ENCODE assay signal across 1 cellular context in the genomic region with DNA sequence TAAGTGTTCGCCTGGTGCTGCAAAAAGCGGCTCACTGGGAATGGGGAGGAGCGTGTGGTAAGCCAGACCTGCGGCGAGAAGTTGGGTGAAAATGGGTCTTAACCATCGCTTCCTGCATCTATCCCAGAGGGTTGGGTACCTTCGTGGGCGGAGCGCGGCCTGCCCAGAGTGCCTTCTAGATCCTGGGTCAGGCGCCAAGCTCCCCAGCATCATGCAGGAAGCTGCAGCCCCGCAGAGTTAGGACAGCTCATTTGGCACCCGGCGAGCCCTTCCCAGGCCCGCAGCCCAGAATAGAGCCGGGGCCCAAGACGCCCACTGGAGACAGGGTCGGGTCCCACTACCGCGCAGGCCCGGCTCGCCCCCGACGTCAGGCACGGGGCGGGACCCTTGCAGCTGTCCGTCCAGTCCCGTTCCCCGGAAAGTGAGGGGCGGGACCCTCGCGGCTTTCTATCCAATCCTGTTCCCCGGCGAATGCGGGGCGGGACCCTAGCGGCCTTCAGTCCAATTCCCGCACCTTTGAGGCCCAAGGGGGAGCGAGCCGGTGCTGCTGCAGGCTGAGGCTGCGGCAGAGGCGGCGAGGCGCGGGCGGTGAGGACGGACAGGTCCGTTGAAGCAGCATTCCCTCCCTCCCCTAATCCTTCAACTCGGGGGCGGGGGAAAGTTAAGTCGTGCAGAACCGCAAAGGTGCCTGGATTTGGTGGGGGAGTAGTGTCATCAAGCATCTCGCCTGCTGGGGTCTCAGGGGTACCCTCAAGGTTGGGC.
TF ChIP-seq lines count a peak whose summit lies in the region.

A gene with protein sequence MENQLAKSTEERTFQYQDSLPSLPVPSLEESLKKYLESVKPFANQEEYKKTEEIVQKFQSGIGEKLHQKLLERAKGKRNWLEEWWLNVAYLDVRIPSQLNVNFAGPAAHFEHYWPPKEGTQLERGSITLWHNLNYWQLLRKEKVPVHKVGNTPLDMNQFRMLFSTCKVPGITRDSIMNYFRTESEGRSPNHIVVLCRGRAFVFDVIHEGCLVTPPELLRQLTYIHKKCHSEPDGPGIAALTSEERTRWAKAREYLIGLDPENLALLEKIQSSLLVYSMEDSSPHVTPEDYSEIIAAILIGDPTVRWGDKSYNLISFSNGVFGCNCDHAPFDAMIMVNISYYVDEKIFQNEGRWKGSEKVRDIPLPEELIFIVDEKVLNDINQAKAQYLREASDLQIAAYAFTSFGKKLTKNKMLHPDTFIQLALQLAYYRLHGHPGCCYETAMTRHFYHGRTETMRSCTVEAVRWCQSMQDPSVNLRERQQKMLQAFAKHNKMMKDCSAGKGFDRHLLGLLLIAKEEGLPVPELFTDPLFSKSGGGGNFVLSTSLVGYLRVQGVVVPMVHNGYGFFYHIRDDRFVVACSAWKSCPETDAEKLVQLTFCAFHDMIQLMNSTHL (plus strand): TSS at position 499 of the 762 bp plus-strand sequence. CDS start 3,405 bp downstream, outside the sequence.

TF ChIP-seq in K562, 482 proteins besides CTCF, POLR2A, EP300 and RAD21 (continued from another document and continues in another):
- TF ChIP-seq, protein P1, sequence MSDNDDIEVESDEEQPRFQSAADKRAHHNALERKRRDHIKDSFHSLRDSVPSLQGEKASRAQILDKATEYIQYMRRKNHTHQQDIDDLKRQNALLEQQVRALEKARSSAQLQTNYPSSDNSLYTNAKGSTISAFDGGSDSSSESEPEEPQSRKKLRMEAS (CRISPR knock-in tag; IDR thresholded peaks at IDR 0.05): no peak
- no peak for TF ChIP-seq TCFL5 (CRISPR knock-in tag; conservative IDR thresholded peaks at IDR 0.05)
- TF ChIP-seq, protein P2, sequence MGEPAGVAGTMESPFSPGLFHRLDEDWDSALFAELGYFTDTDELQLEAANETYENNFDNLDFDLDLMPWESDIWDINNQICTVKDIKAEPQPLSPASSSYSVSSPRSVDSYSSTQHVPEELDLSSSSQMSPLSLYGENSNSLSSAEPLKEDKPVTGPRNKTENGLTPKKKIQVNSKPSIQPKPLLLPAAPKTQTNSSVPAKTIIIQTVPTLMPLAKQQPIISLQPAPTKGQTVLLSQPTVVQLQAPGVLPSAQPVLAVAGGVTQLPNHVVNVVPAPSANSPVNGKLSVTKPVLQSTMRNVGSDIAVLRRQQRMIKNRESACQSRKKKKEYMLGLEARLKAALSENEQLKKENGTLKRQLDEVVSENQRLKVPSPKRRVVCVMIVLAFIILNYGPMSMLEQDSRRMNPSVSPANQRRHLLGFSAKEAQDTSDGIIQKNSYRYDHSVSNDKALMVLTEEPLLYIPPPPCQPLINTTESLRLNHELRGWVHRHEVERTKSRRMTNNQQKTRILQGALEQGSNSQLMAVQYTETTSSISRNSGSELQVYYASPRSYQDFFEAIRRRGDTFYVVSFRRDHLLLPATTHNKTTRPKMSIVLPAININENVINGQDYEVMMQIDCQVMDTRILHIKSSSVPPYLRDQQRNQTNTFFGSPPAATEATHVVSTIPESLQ (CRISPR knock-in tag; IDR thresholded peaks at IDR 0.05): no peak
- no peak for TF ChIP-seq KDM2B (CRISPR knock-in tag; IDR thresholded peaks at IDR 0.05)
- no peak for TF ChIP-seq SMAD4 (CRISPR knock-in tag; conservative IDR thresholded peaks at IDR 0.05)
- TF ChIP-seq, protein P3, sequence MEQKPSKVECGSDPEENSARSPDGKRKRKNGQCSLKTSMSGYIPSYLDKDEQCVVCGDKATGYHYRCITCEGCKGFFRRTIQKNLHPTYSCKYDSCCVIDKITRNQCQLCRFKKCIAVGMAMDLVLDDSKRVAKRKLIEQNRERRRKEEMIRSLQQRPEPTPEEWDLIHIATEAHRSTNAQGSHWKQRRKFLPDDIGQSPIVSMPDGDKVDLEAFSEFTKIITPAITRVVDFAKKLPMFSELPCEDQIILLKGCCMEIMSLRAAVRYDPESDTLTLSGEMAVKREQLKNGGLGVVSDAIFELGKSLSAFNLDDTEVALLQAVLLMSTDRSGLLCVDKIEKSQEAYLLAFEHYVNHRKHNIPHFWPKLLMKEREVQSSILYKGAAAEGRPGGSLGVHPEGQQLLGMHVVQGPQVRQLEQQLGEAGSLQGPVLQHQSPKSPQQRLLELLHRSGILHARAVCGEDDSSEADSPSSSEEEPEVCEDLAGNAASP (IDR thresholded peaks at IDR 0.05): no peak
- TF ChIP-seq, protein P4, sequence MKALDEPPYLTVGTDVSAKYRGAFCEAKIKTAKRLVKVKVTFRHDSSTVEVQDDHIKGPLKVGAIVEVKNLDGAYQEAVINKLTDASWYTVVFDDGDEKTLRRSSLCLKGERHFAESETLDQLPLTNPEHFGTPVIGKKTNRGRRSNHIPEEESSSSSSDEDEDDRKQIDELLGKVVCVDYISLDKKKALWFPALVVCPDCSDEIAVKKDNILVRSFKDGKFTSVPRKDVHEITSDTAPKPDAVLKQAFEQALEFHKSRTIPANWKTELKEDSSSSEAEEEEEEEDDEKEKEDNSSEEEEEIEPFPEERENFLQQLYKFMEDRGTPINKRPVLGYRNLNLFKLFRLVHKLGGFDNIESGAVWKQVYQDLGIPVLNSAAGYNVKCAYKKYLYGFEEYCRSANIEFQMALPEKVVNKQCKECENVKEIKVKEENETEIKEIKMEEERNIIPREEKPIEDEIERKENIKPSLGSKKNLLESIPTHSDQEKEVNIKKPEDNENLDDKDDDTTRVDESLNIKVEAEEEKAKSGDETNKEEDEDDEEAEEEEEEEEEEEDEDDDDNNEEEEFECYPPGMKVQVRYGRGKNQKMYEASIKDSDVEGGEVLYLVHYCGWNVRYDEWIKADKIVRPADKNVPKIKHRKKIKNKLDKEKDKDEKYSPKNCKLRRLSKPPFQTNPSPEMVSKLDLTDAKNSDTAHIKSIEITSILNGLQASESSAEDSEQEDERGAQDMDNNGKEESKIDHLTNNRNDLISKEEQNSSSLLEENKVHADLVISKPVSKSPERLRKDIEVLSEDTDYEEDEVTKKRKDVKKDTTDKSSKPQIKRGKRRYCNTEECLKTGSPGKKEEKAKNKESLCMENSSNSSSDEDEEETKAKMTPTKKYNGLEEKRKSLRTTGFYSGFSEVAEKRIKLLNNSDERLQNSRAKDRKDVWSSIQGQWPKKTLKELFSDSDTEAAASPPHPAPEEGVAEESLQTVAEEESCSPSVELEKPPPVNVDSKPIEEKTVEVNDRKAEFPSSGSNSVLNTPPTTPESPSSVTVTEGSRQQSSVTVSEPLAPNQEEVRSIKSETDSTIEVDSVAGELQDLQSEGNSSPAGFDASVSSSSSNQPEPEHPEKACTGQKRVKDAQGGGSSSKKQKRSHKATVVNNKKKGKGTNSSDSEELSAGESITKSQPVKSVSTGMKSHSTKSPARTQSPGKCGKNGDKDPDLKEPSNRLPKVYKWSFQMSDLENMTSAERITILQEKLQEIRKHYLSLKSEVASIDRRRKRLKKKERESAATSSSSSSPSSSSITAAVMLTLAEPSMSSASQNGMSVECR (CRISPR knock-in tag; IDR thresholded peaks at IDR 0.05): no peak
- TF ChIP-seq HDAC6 (IDR thresholded peaks at IDR 0.05; ENCODE audit: low read depth, low read length): no peak
- peak; percentile 72 for TF ChIP-seq CCNT2 (IDR thresholded peaks at IDR 0.05; ENCODE audit: borderline replicate concordance, extremely low read depth, insufficient read length, low read depth, low read length)
- TF ChIP-seq PCBP2 (IDR thresholded peaks at IDR 0.05; ENCODE audit: low read depth, low read length, poor library complexity, severe bottlenecking): no peak
- TF ChIP-seq, protein P5, sequence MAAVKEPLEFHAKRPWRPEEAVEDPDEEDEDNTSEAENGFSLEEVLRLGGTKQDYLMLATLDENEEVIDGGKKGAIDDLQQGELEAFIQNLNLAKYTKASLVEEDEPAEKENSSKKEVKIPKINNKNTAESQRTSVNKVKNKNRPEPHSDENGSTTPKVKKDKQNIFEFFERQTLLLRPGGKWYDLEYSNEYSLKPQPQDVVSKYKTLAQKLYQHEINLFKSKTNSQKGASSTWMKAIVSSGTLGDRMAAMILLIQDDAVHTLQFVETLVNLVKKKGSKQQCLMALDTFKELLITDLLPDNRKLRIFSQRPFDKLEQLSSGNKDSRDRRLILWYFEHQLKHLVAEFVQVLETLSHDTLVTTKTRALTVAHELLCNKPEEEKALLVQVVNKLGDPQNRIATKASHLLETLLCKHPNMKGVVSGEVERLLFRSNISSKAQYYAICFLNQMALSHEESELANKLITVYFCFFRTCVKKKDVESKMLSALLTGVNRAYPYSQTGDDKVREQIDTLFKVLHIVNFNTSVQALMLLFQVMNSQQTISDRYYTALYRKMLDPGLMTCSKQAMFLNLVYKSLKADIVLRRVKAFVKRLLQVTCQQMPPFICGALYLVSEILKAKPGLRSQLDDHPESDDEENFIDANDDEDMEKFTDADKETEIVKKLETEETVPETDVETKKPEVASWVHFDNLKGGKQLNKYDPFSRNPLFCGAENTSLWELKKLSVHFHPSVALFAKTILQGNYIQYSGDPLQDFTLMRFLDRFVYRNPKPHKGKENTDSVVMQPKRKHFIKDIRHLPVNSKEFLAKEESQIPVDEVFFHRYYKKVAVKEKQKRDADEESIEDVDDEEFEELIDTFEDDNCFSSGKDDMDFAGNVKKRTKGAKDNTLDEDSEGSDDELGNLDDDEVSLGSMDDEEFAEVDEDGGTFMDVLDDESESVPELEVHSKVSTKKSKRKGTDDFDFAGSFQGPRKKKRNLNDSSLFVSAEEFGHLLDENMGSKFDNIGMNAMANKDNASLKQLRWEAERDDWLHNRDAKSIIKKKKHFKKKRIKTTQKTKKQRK (IDR thresholded peaks at IDR 0.05; ENCODE audit: borderline replicate concordance, low read depth, low read length): peak; percentile 58; the same call in 1 of the 2 replicates
- TF ChIP-seq ASH1L (IDR thresholded peaks at IDR 0.05; ENCODE audit: borderline replicate concordance, low read depth, partially characterized antibody): peak; percentile 41
- peak; percentile 39; the same call in 1 of the 2 replicates for TF ChIP-seq POLR2AphosphoS5 (IDR thresholded peaks at IDR 0.05; ENCODE audit: control insufficient read depth, insufficient read depth, low read depth, low read length)
- peak; percentile 36 for TF ChIP-seq TBP (optimal IDR thresholded peaks at IDR 0.05; ENCODE audit: low read depth, low read length)
- no peak for TF ChIP-seq TEAD4 (IDR thresholded peaks at IDR 0.05; ENCODE audit: low read length)
- TF ChIP-seq TEAD4 (CRISPR knock-in tag; IDR thresholded peaks at IDR 0.05; ENCODE audit: borderline replicate concordance): no peak
- TF ChIP-seq, protein P6, sequence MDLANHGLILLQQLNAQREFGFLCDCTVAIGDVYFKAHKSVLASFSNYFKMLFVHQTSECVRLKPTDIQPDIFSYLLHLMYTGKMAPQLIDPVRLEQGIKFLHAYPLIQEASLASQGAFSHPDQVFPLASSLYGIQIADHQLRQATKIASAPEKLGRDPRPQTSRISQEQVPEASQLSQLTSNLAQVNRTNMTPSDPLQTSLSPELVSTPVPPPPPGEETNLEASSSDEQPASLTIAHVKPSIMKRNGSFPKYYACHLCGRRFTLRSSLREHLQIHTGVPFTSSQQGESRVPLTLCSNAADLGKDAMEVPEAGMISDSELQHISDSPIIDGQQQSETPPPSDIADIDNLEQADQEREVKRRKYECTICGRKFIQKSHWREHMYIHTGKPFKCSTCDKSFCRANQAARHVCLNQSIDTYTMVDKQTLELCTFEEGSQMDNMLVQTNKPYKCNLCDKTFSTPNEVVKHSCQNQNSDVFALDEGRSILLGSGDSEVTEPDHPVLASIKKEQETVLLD (IDR thresholded peaks at IDR 0.05): no peak; the same call in 1 of the 2 replicates
- peak; percentile 76 to 81 for TF ChIP-seq MAZ (CRISPR knock-in tag; conservative IDR thresholded peaks at IDR 0.05 in 1 of 2, IDR thresholded peaks at IDR 0.05 in 1 of 2)
- no peak for TF ChIP-seq CEBPG (CRISPR knock-in tag; IDR thresholded peaks at IDR 0.05)
- TF ChIP-seq CEBPG (tag; conservative IDR thresholded peaks at IDR 0.05 in 1 of 2, IDR thresholded peaks at IDR 0.05 in 1 of 2): no peak
- TF ChIP-seq, protein P7, sequence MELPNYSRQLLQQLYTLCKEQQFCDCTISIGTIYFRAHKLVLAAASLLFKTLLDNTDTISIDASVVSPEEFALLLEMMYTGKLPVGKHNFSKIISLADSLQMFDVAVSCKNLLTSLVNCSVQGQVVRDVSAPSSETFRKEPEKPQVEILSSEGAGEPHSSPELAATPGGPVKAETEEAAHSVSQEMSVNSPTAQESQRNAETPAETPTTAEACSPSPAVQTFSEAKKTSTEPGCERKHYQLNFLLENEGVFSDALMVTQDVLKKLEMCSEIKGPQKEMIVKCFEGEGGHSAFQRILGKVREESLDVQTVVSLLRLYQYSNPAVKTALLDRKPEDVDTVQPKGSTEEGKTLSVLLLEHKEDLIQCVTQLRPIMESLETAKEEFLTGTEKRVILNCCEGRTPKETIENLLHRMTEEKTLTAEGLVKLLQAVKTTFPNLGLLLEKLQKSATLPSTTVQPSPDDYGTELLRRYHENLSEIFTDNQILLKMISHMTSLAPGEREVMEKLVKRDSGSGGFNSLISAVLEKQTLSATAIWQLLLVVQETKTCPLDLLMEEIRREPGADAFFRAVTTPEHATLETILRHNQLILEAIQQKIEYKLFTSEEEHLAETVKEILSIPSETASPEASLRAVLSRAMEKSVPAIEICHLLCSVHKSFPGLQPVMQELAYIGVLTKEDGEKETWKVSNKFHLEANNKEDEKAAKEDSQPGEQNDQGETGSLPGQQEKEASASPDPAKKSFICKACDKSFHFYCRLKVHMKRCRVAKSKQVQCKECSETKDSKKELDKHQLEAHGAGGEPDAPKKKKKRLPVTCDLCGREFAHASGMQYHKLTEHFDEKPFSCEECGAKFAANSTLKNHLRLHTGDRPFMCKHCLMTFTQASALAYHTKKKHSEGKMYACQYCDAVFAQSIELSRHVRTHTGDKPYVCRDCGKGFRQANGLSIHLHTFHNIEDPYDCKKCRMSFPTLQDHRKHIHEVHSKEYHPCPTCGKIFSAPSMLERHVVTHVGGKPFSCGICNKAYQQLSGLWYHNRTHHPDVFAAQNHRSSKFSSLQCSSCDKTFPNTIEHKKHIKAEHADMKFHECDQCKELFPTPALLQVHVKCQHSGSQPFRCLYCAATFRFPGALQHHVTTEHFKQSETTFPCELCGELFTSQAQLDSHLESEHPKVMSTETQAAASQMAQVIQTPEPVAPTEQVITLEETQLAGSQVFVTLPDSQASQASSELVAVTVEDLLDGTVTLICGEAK (IDR thresholded peaks at IDR 0.05): no peak
- TF ChIP-seq, protein P7 (CRISPR knock-in tag; IDR thresholded peaks at IDR 0.05): no peak
- TF ChIP-seq HDAC8 (tag; IDR thresholded peaks at IDR 0.05): no peak
